14 cellular contexts compared by ENCODE assay signal in the genomic region with DNA sequence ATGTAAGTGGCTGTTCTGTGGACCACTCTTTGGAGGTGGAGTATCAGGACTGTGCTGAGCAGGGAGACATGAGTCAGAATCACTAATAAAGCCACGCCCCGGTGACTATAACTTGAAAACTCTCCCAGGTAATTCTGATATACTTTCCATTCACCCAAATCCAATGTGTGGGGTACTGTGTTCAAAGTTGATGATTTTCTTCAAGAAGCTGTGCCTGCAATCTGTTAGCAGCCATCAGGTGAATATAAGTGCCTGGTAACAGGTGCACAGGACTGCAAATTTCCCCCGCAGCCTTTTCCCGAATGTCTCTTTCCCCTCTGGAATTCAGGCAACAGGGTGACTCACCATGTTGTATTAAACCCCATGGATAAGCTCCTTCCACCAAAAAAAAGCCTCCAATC. TPM values are rescaled to one million over a fixed set of nuclear protein-coding genes. Genes with fewer than 3 reads are reported as not detected.
DNase-seq lines count a peak whose midpoint lies in the region; ATAC-seq, FAIRE-seq and TF ChIP-seq lines count a peak whose summit lies in the region.
"Had no signal": no experiment of that assay in that cellular context is flagged by ENCODE, and none has a peak within 500 bp of the region (broad histone marks: within the 10 kb centered on the region; RNA-seq: fewer than 3 reads in every experiment).

No MANE protein-coding gene starts in this region.

- H3K4me1 ChIP-seq in mesendoderm (ENCODE audit: control insufficient read depth, low read depth, low read length) (peaks cover 4% of the 10 kb centered on the region), gastrocnemius medialis (peaks cover 0 to 3% of the 10 kb centered on the region in 2 donors)

- no peak for TF ChIP-seq CTCF in bronchial epithelial cell (IDR thresholded peaks at IDR 0.05; ENCODE audit: insufficient read depth, low read length, severe bottlenecking)
- TF ChIP-seq CTCF in gastrocnemius medialis (IDR thresholded peaks at IDR 0.05 in 4 of 5, conservative IDR thresholded peaks at IDR 0.05 in 1 of 5), result no peak

- peak overlapping the region; percentile 34 for H3K4me3 ChIP-seq in bronchial epithelial cell (ENCODE audit: low read depth, low read length)
- no peak overlapping the region for H3K4me3 ChIP-seq in mesendoderm (ENCODE audit: low read length)
- H3K4me3 ChIP-seq in gastrocnemius medialis, result no peak overlapping the region

- no peaks in the 10 kb centered on the region for H3K36me3 Mint-ChIP-seq in activated CD4-positive, alpha-beta T cell treated with anti-CD3 and anti-CD28 coated beads for 36 hours (ENCODE audit: low read depth)

- H3K36me3 ChIP-seq in bronchial epithelial cell (ENCODE audit: control insufficient read depth, insufficient read depth, low read length) (no peaks in the 10 kb centered on the region), mesendoderm (ENCODE audit: control insufficient read depth, insufficient read depth, low read length) (no peaks in the 10 kb centered on the region), gastrocnemius medialis (no peaks in the 10 kb centered on the region)

- H4K8ac ChIP-seq in mesendoderm (ENCODE audit: low read depth, low read length), result no peak overlapping the region

- H3K27me3 Mint-ChIP-seq in activated CD4-positive, alpha-beta T cell treated with anti-CD3 and anti-CD28 coated beads for 36 hours, result peaks cover 12% of the 10 kb centered on the region
- H3K27me3 Mint-ChIP-seq: B cell had no signal

- no peak overlapping the region for H3K56ac ChIP-seq in mesendoderm (ENCODE audit: low read length)

- H3K23ac ChIP-seq in mesendoderm (ENCODE audit: low read length), result no peak overlapping the region

- TF ChIP-seq POLR2A in gastrocnemius medialis (IDR thresholded peaks at IDR 0.05), result no peak

- POLR2A ChIA-PET in activated CD4-positive, alpha-beta T cell treated with anti-CD3 and anti-CD28 coated beads for 36 hours (lab: Charles Lee), result no interaction called here

- H3K18ac ChIP-seq in mesendoderm (ENCODE audit: low read length), result no peak overlapping the region

- no peak overlapping the region for H3K4me2 ChIP-seq in mesendoderm (ENCODE audit: low read length)

- H3K27ac Mint-ChIP-seq in activated CD4-positive, alpha-beta T cell treated with anti-CD3 and anti-CD28 coated beads for 36 hours, result no peak overlapping the region
- H3K27ac Mint-ChIP-seq: B cell had no signal

- no peaks in the 10 kb centered on the region for H3K27me3 ChIP-seq in bronchial epithelial cell (ENCODE audit: control insufficient read depth, insufficient read depth, low read length)
- H3K27me3 ChIP-seq in mesendoderm (ENCODE audit: insufficient read depth, low read length, poor library complexity), result no peaks in the 10 kb centered on the region
- H3K27me3 ChIP-seq in gastrocnemius medialis, result no peaks in the 10 kb centered on the region

- ATAC-seq in gastrocnemius medialis, result no peak
- ATAC-seq in activated CD4-positive, alpha-beta T cell treated with anti-CD3 and anti-CD28 coated beads for 36 hours, result no peak

- no peak overlapping the region for H2BK120ac ChIP-seq in mesendoderm (ENCODE audit: low read depth, low read length)

- no peak overlapping the region for H3K4me3 Mint-ChIP-seq in activated CD4-positive, alpha-beta T cell treated with anti-CD3 and anti-CD28 coated beads for 36 hours
- H3K4me3 Mint-ChIP-seq: B cell had no signal

- H3K9ac ChIP-seq in mesendoderm (ENCODE audit: low read length), result no peak overlapping the region

- CTCF ChIA-PET in activated CD4-positive, alpha-beta T cell treated with anti-CD3 and anti-CD28 coated beads for 36 hours (lab: Charles Lee), result no interaction called here

- in situ Hi-C loops in ACHN (cut with HindIII; ENCODE audit: low pct_ligation_motif_present, low pct_unique_long_range_greater_than_20kb, low sequenced_read_pairs) (no loop called here), gastrocnemius medialis (cut with MboI; ENCODE audit: low sequenced_read_pairs in 4 of 4) (no loop called here)

- no CpG with 5 or more reads among the region's 4 CpGs for WGBS in mesendoderm (ENCODE audit: extremely low coverage, insufficient coverage, low lambda C conversion rate)

- no peak overlapping the region for H4K5ac ChIP-seq in mesendoderm (ENCODE audit: low read length)

- DNase-seq in ACHN (peak; percentile 55), HS-27A (ENCODE audit: low read depth) (peak; percentile 77), bronchial epithelial cell (ENCODE audit: low read depth) (peak; percentile 87), mesendoderm (peak; percentile 57), AG08396 (ENCODE audit: low spot score) (no peak), gastrocnemius medialis (no peak)
- DNase-seq in activated CD4-positive, alpha-beta T cell treated with anti-CD3 and anti-CD28 coated beads for 36 hours, result no peak
- DNase-seq in activated CD4-positive, alpha-beta T cell treated with anti-CD3 and anti-CD28 coated beads for 4 hours, result no peak
- DNase-seq: activated naive CD4-positive, alpha-beta T cell treated with Interleukin-2 at 50 U/mL for 16 hours; NCI-H2081; Right ventricle myocardium superior; stimulated activated CD4-positive, alpha-beta T cell treated with anti-CD3 and anti-CD28 coated beads, Interleukin-2, amount 100 ng/mL, for 48 hours had no signal

- FAIRE-seq in bronchial epithelial cell (lab: Jason Lieb, UNC), result peak; percentile 68
- FAIRE-seq: TTC549 had no signal

- H3K4me1 Mint-ChIP-seq in activated CD4-positive, alpha-beta T cell treated with anti-CD3 and anti-CD28 coated beads for 36 hours, result no peaks in the 10 kb centered on the region
- H3K4me1 Mint-ChIP-seq: B cell had no signal

- no peak overlapping the region for H2AK5ac ChIP-seq in mesendoderm (ENCODE audit: low read length)

- H3K79me1 ChIP-seq in mesendoderm (ENCODE audit: low read length), result peaks cover 25% of the 10 kb centered on the region

- no peak overlapping the region for H3K4ac ChIP-seq in mesendoderm (ENCODE audit: low read depth, low read length)

- H3K9me3 ChIP-seq in gastrocnemius medialis, result no peaks in the 10 kb centered on the region

- H2BK15ac ChIP-seq in mesendoderm (replicated peaks; ENCODE audit: low read depth), result no peak overlapping the region

- peaks cover 61% of the 10 kb centered on the region for H3K79me2 ChIP-seq in mesendoderm (ENCODE audit: control insufficient read depth, insufficient read depth, low read length)

- no peak overlapping the region for H2BK5ac ChIP-seq in mesendoderm (ENCODE audit: low read length)

- intact Hi-C loops in gastrocnemius medialis (cut with DNase I; ENCODE audit: low total_unique reads), result no loop called here
- intact Hi-C loops in activated CD4-positive, alpha-beta T cell treated with anti-CD3 and anti-CD28 coated beads for 36 hours (cut with DNase I, micrococcal nuclease), result no loop called here

- H3K9me3 Mint-ChIP-seq in activated CD4-positive, alpha-beta T cell treated with anti-CD3 and anti-CD28 coated beads for 36 hours (ENCODE audit: low read depth), result no peaks in the 10 kb centered on the region

- H3K27ac ChIP-seq in mesendoderm (ENCODE audit: low read depth, low read length), result no peak overlapping the region
- no peak overlapping the region for H3K27ac ChIP-seq in gastrocnemius medialis

RNA-seq across cellular contexts. Expression of a gene that starts 17.0 kb away (rescaled TPM):
- 5.0 and 8.4 TPM in 2 replicates for total RNA-seq in bronchial epithelial cell
- 45.7 TPM for polyA plus RNA-seq in mesendoderm (2013, experiment 1 of 2)
- 45.4 TPM for polyA plus RNA-seq in mesendoderm (2013, experiment 2 of 2)
- total RNA-seq in gastrocnemius medialis, result 1 to 10 TPM; 2.6 to 7.5 (median 3.9) TPM
- total RNA-seq in activated CD4-positive, alpha-beta T cell treated with anti-CD3 and anti-CD28 coated beads for 36 hours, result under 1 TPM; 0.09 to 0.18 TPM

Comparison
In these comparisons a context has a peak if more than half of its experiments do, and no peak if none do; other contexts are left out.
1. DNase-seq: peak in ACHN (single experiment), HS-27A (single experiment), bronchial epithelial cell (single experiment) and mesendoderm (single experiment); none in AG08396 (single experiment), gastrocnemius medialis (0 of 2), activated CD4-positive, alpha-beta T cell treated with anti-CD3 and anti-CD28 coated beads for 36 hours (single experiment) and activated CD4-positive, alpha-beta T cell treated with anti-CD3 and anti-CD28 coated beads for 4 hours (0 of 2).